Comparison of ENCODE assay signal across 8 cellular contexts in the genomic region with DNA sequence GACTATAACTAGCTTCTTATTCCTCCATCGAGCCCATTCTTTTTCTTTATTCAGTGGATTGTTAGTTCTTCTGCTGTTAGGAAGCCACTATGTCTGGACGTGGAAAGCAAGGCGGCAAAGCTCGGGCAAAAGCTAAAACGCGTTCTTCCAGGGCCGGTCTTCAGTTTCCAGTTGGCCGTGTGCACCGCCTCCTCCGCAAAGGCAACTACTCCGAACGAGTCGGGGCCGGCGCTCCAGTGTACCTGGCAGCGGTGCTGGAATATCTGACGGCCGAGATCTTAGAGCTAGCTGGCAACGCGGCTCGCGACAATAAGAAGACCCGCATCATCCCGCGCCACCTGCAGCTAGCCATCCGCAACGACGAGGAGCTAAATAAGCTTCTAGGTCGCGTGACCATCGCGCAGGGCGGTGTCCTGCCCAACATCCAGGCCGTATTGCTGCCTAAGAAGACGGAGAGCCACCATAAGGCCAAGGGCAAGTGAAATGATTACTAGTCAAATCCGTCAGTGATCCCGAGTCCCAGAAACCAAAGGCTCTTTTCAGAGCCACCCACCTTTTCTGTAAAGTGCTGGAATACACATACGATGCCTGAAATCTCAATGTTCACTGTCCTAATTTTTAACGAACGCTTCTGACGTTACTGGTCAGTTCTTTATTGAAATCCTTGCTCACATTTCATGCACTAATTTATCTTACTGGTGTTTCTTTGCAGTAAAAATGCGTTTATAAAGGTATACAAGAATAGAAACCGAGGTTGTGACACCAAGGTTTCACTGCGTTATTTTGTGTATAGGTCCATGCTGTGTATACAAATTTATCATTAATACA.
A peak's percentile ranks its signal among the peaks of the same experiment; 100 is the strongest.
DNase-seq lines count a peak whose midpoint lies in the region; ATAC-seq and TF ChIP-seq lines count a peak whose summit lies in the region.

No MANE protein-coding gene starts in this region.

- H3K36me3 ChIP-seq in colonic mucosa, result no peaks in the 10 kb centered on the region

- peak; percentile 36 for TF ChIP-seq CTCF in colonic mucosa (IDR thresholded peaks at IDR 0.05)

- intact Hi-C loops in colonic mucosa (cut with DNase I), result loop anchor here (5.0 kb wide), 1 partner anchor 65 kb away; no protein-coding TSS in a partner anchor

- peak; percentile 30 for ATAC-seq in GM21786 (IDR thresholded peaks at IDR 0.05; ENCODE audit: unreplicated experiment)
- peak; percentile 57 to 64 for ATAC-seq in activated CD4-positive, CD25-positive, alpha-beta regulatory T cell treated with anti-CD3 and anti-CD28 coated beads, Interleukin-2, amount 50 U/mL, for 24 hours

- DNase-seq in DMS153 treated with DMSO at 0.1 percent for 48 hours (lab: John Stamatoyannopoulos, UW; ENCODE audit: unreplicated experiment), result peak; percentile 84
- DNase-seq in NCI-H2029 (lab: John Stamatoyannopoulos, UW), result peak; percentile 97
- peak; percentile 84 for DNase-seq in colonic mucosa
- DNase-seq in lung microvascular endothelial cell (ENCODE audit: low read depth in 2 of 2), result peak; percentile 93 to 95
- peak; percentile 69 to 73 for DNase-seq in stimulated activated CD8-positive, alpha-beta memory T cell treated with anti-CD3 and anti-CD28 coated beads, Interleukin-2, amount 100 ng/mL, for 48 hours (ENCODE audit: low read depth in 2 of 2)
- no peak for DNase-seq in NK-92 (lab: John Stamatoyannopoulos, UW; ENCODE audit: unreplicated experiment)

- H3K9ac ChIP-seq in colonic mucosa (ENCODE audit: low read depth in 2 of 2, low read length in 2 of 2), result peak overlapping the region; percentile 67 to 98

- peak overlapping the region; percentile 43 for H3K4me3 ChIP-seq in colonic mucosa

- H3K4me1 ChIP-seq in colonic mucosa, result peaks cover 3% of the 10 kb centered on the region

- peak overlapping the region; percentile 97 for H3K27ac ChIP-seq in colonic mucosa

- H3K27me3 ChIP-seq in colonic mucosa, result no peaks in the 10 kb centered on the region

- H3K9me3 ChIP-seq in colonic mucosa, result no peaks in the 10 kb centered on the region
